Comparison of ENCODE assay signal across 21 cellular contexts in the genomic region with DNA sequence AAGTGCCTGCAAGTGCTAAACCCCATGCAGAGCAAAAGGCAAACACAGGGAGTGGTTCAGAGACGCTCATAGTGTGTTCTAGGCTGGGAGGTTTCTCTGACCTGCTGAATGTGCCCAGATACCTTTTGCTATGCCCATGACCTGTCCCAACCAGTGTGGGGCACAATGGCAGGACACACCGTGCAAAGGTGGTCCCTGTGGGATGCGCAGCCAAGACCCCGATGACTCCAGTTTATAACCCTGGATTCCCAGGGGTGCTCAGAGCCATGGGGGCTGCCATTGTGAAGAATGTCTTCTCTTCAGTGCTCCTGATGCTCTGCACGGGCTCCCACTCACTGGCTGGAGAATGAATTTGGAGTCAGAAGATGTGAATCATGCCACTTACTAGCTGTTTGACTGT.
"Had no signal": no experiment of that assay in that cellular context is flagged by ENCODE, and none has a peak within 500 bp of the region (broad histone marks: within the 10 kb centered on the region; RNA-seq: fewer than 3 reads in every experiment).

No MANE protein-coding gene starts in this region.

- H3K9me3 ChIP-seq: esophagus squamous epithelium, neutrophil, psoas muscle, stomach, thoracic aorta, transverse colon had no signal

- ATAC-seq: left colon, left ventricle myocardium superior, psoas muscle, sciatic nerve had no signal

- DNase-seq: dermis blood vessel endothelial cell; esophagus squamous epithelium; foreskin melanocyte; head of caudate nucleus; left colon; left ventricle myocardium superior; naive B cell; psoas muscle; retina; stimulated activated CD4-positive, alpha-beta T cell treated with anti-CD3 and anti-CD28 coated beads, Interleukin-2, amount 100 ng/mL, for 24 hours; stimulated activated CD4-positive, alpha-beta T cell treated with anti-CD3 and anti-CD28 coated beads, Interleukin-4, amount 100 ng/mL, for 4 hours; stimulated activated naive CD4-positive, alpha-beta T cell; stomach; substantia nigra; transverse colon had no signal

- H3K36me3 Mint-ChIP-seq: naive B cell had no signal

- H3K4me1 ChIP-seq: psoas muscle had no signal

- H3K4me3 Mint-ChIP-seq: naive B cell had no signal

- H3K36me3 ChIP-seq: esophagus squamous epithelium, neutrophil, stomach, thoracic aorta, transverse colon had no signal

- H3K4me3 ChIP-seq: esophagus squamous epithelium, hepatocyte, lung, psoas muscle, stomach, thoracic aorta, transverse colon had no signal

- H3K9me3 Mint-ChIP-seq: nephron had no signal

- H3K27me3 ChIP-seq: esophagus squamous epithelium, hepatocyte had no signal
